13 cellular contexts compared by ENCODE assay signal in genomic region chr3:128369106-128369708, GRCh38.
"Had no signal": no experiment of that assay in that cellular context is flagged by ENCODE, and none has a peak within 500 bp of the region (broad histone marks: within the 10 kb centered on the region; RNA-seq: fewer than 3 reads in every experiment).

No MANE protein-coding gene starts in this region.

- H3K4me1 ChIP-seq: body of pancreas, transverse colon had no signal

- H3K9me3 ChIP-seq: body of pancreas, transverse colon had no signal

- H3K36me3 ChIP-seq: transverse colon had no signal

- H3K27ac ChIP-seq: body of pancreas, skin epidermis, transverse colon had no signal

- H3K27me3 ChIP-seq: body of pancreas, transverse colon had no signal

- DNase-seq: activated CD4-positive, alpha-beta T cell treated with anti-CD3 and anti-CD28 coated beads, Interleukin-2, amount 10 ng/mL, durations not matched to agents 24 days and 14 days; activated naive CD4-positive, alpha-beta T cell treated with anti-CD3 and anti-CD28 coated beads for 36 hours; body of pancreas; cerebellar nuclear complex; mesenchymal stem cell; nephron progenitor cell; transverse colon had no signal

- H3K4me3 ChIP-seq: body of pancreas, skin epidermis, transverse colon had no signal

- ATAC-seq: activated T-helper 17 cell treated with anti-CD3 and anti-CD28 coated beads, Interleukin-2, amount 50 U/mL, for 72 hours; body of pancreas; esophagus mucosa; SK-N-SH treated with all-trans-retinoic acid at 6 μM for 48 hours; stimulated activated effector memory CD8-positive, alpha-beta T cell treated with anti-CD3 and anti-CD28 coated beads, Interleukin-12 subunit alpha, Interleukin-12 subunit beta, amount 100 ng/mL, for 72 hours; WTC11 had no signal
